Comparison of ENCODE assay signal across 26 cellular contexts in genomic region chr2:238790877-238791276, GRCh38. TPM values are rescaled to one million over a fixed set of nuclear protein-coding genes. Genes with fewer than 3 reads are reported as not detected.
DNase-seq lines count a peak whose midpoint lies in the region; ATAC-seq and TF ChIP-seq lines count a peak whose summit lies in the region.
"Had no signal": no experiment of that assay in that cellular context is flagged by ENCODE, and none has a peak within 500 bp of the region (broad histone marks: within the 10 kb centered on the region; RNA-seq: fewer than 3 reads in every experiment).

No MANE protein-coding gene starts in this region.

- intact Hi-C loops in lower lobe of right lung (cut with DNase I): no loop called here

- in situ Hi-C loops in brain microvascular endothelial cell (cut with HindIII; ENCODE audit: low pct_ligation_motif_present, low sequenced_read_pairs): no loop called here

- no peaks in the 10 kb centered on the region for H3K4me1 ChIP-seq in lower lobe of right lung
- H3K4me1 ChIP-seq in suprapubic skin: no peaks in the 10 kb centered on the region
- H3K4me1 ChIP-seq: breast epithelium, left ventricle myocardium inferior had no signal

- H3K9me3 ChIP-seq in lower lobe of right lung (no peaks in the 10 kb centered on the region), suprapubic skin (no peaks in the 10 kb centered on the region)
- H3K9me3 ChIP-seq: breast epithelium, left ventricle myocardium inferior, neutrophil had no signal

- 63% methylated on average over 11 of the region's 11 CpGs for WGBS in suprapubic skin

- DNase-seq in EH (ENCODE audit: low read depth): peak; percentile 60
- DNase-seq in astrocyte of the hippocampus (ENCODE audit: low read depth, low spot score): peak; percentile 45
- no peak for DNase-seq in lower lobe of right lung
- no peak for DNase-seq in suprapubic skin (ENCODE audit: low spot score in 2 of 2)
- DNase-seq in COLO668 (lab: John Stamatoyannopoulos, UW; ENCODE audit: unreplicated experiment): no peak
- no peak for DNase-seq in brain microvascular endothelial cell
- no peak for DNase-seq in SHP77 (lab: John Stamatoyannopoulos, UW)
- DNase-seq: ACHN; activated CD4-positive, alpha-beta T cell treated with anti-CD3 and anti-CD28 coated beads, Interleukin-2, amount 50 U/mL, for 48 hours; activated CD8-positive, alpha-beta memory T cell treated with anti-CD3 and anti-CD28 coated beads, Interleukin-2, amount 50 U/mL, for 48 hours; activated naive CD8-positive, alpha-beta T cell treated with anti-CD3 and anti-CD28 coated beads, Interleukin-2, amount 10 ng/mL, durations not matched to agents 7 days and 5 days; CD8-positive, alpha-beta T cell; cortex of kidney; immature natural killer cell; IMR-90; left ventricle myocardium inferior; NCI-H1105; NCI-H2029; NCI-H2227 treated with DMSO at 0.1 percent for 48 hours; stimulated activated CD4-positive, alpha-beta T cell treated with anti-CD3 and anti-CD28 coated beads, Interleukin-4, amount 100 ng/mL, for 1 hour; stimulated activated naive CD4-positive, alpha-beta T cell treated with Interleukin-2 at 50 U/mL for 16 hours; T-helper 9 cell had no signal

- no peak for ATAC-seq in lower lobe of right lung
- ATAC-seq in HG02642 (IDR thresholded peaks at IDR 0.05; ENCODE audit: poor library complexity, unreplicated experiment): no peak
- ATAC-seq: CD8-positive, alpha-beta T cell; WTC11 had no signal

- TF ChIP-seq CTCF in lower lobe of right lung (IDR thresholded peaks at IDR 0.05) (no peak), suprapubic skin (IDR thresholded peaks at IDR 0.05) (no peak), brain microvascular endothelial cell (IDR thresholded peaks at IDR 0.05; ENCODE audit: low read depth, low read length, missing control alignments) (no peak)

- H3K36me3 ChIP-seq in lower lobe of right lung (no peaks in the 10 kb centered on the region), suprapubic skin (no peaks in the 10 kb centered on the region), brain microvascular endothelial cell (replicated peaks) (no peaks in the 10 kb centered on the region)
- H3K36me3 ChIP-seq: breast epithelium, left ventricle myocardium inferior, neutrophil had no signal

- H3K27me3 ChIP-seq in lower lobe of right lung (ENCODE audit: low read depth) (no peaks in the 10 kb centered on the region), suprapubic skin (no peaks in the 10 kb centered on the region), brain microvascular endothelial cell (replicated peaks) (peaks cover 17% of the 10 kb centered on the region)
- H3K27me3 ChIP-seq: breast epithelium had no signal

- TF ChIP-seq EP300 in suprapubic skin (IDR thresholded peaks at IDR 0.05): no peak

- H3K27ac ChIP-seq in lower lobe of right lung: peak overlapping the region; percentile 18
- peak overlapping the region; percentile 81 for H3K27ac ChIP-seq in suprapubic skin
- no peak overlapping the region for H3K27ac ChIP-seq in brain microvascular endothelial cell
- H3K27ac ChIP-seq: breast epithelium, left ventricle myocardium inferior, neutrophil had no signal

- no peak overlapping the region for H3K4me3 ChIP-seq in lower lobe of right lung
- peak overlapping the region; percentile 21 for H3K4me3 ChIP-seq in suprapubic skin
- no peak overlapping the region for H3K4me3 ChIP-seq in brain microvascular endothelial cell (ENCODE audit: low read depth, low read length)
- H3K4me3 ChIP-seq: left ventricle myocardium inferior had no signal

- TF ChIP-seq POLR2A in suprapubic skin (IDR thresholded peaks at IDR 0.05): peak in 1 of 2 donors; percentile 11

RNA-seq across cellular contexts. Expression of gene TWIST2, which starts 57.0 kb away (rescaled TPM):
- total RNA-seq in lower lobe of right lung: 8.4 TPM
- total RNA-seq in suprapubic skin: 10 to 100 TPM; 14.7 to 72.7 (median 30.4) TPM
- total RNA-seq: activated naive CD8-positive, alpha-beta T cell treated with anti-CD3 and anti-CD28 coated beads, Interleukin-2, amount 10 ng/mL, durations not matched to agents 7 days and 5 days; CD8-positive, alpha-beta T cell had no signal

Comparison
In these comparisons a context has a peak if more than half of its experiments do, and no peak if none do; other contexts are left out.
1. DNase-seq: peak in EH (single experiment) and astrocyte of the hippocampus (single experiment); none in lower lobe of right lung (single experiment), suprapubic skin (0 of 2), COLO668 (single experiment), brain microvascular endothelial cell (single experiment) and SHP77 (0 of 2).